ENCODE assay signal across 8 cellular contexts in the genomic region with DNA sequence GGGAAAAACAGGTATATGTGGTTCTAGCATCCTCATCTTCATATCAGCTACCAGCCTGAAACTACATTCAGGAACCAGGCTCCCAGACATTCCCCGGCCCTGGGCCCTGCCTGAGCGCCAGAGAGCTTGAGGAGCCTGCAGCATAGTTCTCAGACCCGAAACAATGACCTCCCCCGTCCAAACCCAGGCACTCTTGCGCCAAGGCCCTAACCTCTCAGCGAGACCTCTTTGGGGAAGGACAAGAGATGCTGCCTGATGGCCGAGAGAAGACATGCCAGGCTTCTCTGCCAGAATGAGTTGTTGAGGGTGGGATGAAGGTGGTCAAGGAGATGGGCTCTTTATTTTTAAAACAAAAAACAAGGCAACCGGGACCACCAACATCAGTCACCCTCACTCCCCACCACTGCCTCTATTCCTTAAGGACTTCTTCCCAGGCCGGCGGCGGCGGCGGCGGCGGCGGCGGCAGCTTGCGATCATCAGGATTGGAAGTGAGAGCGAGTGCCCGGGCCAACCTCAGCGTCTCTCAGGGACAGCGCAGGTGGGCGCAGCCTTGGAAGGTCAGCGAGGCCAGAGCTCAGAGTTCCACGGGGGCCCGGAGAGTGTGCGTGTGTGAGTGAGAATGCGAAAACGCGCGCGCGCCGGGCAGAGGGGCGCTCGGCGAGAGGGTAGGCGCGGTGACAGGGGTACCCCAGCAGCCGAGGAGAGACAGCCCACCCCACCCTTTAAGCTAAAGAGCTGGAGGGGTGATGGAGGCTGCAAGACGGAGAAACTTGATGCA. TPM values are rescaled to one million over a fixed set of nuclear protein-coding genes. Genes with fewer than 3 reads are reported as not detected.
DNase-seq lines count a peak whose midpoint lies in the region; ATAC-seq and TF ChIP-seq lines count a peak whose summit lies in the region.

No MANE protein-coding gene starts in this region.

- no peak for TF ChIP-seq CTCF in Panc1 (IDR thresholded peaks at IDR 0.05)
- TF ChIP-seq CTCF in choroid plexus epithelial cell (conservative IDR thresholded peaks at IDR 0.05; ENCODE audit: low read depth, low read length): no peak
- no peak for TF ChIP-seq CTCF in mesothelial cell of epicardium (IDR thresholded peaks at IDR 0.05; ENCODE audit: unreplicated experiment)

- CTCF ChIA-PET in Panc1 (lab: Charles Lee): no interaction called here

- peaks cover 24% of the 10 kb centered on the region for H3K4me1 Mint-ChIP-seq in mesothelial cell of epicardium

- ATAC-seq in Panc1: peak; percentile 62

- no peaks in the 10 kb centered on the region for H3K9me3 Mint-ChIP-seq in mesothelial cell of epicardium

- H3K36me3 Mint-ChIP-seq in mesothelial cell of epicardium: no peaks in the 10 kb centered on the region

- DNase-seq in G401 (ENCODE audit: low spot score) (peak; percentile 37), Panc1 (ENCODE audit: low read depth, low spot score) (no peak), choroid plexus epithelial cell (ENCODE audit: low read depth) (no peak), mesothelial cell of epicardium (ENCODE audit: low spot score in 2 of 2, unreplicated experiment in 2 of 2) (peak in 1 of 2 experiments; percentile 47), kidney glomerular epithelial cell (lab: John Stamatoyannopoulos, UW) (no peak), NCI-H774 (lab: John Stamatoyannopoulos, UW) (no peak), SHP77 (lab: John Stamatoyannopoulos, UW) (no peak)

- H3K36me3 ChIP-seq in Panc1 (ENCODE audit: control insufficient read depth, insufficient read depth, low read length) (no peaks in the 10 kb centered on the region; the same call in 1 of the 2 replicates), thymus (ENCODE audit: control insufficient read depth, insufficient read depth) (no peaks in the 10 kb centered on the region)

- peaks cover 22% of the 10 kb centered on the region for H3K27me3 Mint-ChIP-seq in mesothelial cell of epicardium (ENCODE audit: low read depth)

- in situ Hi-C loops in G401 (cut with HindIII; ENCODE audit: low sequenced_read_pairs) (no loop called here), Panc1 (cut with HindIII; ENCODE audit: low pct_unique_long_range_greater_than_20kb, low sequenced_read_pairs) (no loop called here)

- H3K27ac Mint-ChIP-seq in mesothelial cell of epicardium: peak overlapping the region; percentile 83

- no peaks in the 10 kb centered on the region for H3K4me1 ChIP-seq in Panc1 (ENCODE audit: control insufficient read depth, insufficient read depth, low read length)
- peaks cover 7% of the 10 kb centered on the region for H3K4me1 ChIP-seq in thymus (ENCODE audit: control insufficient read depth, insufficient read depth, low read length)

- intact Hi-C loops in Panc1 (cut with micrococcal nuclease; ENCODE audit: unreplicated experiment): loop anchor here (2.0 to 10.0 kb wide), 2 partner anchors 361 to 719 kb away; no protein-coding TSS in a partner anchor

- no TSS peak for BruUV-seq in Panc1 (replicated peaks; lab: Mats Ljungman, UMichigan)

- H3K4me3 ChIP-seq in Panc1 (ENCODE audit: low read depth in 2 of 2, low read length in 2 of 2): peak overlapping the region; percentile 50 to 52
- H3K4me3 ChIP-seq in choroid plexus epithelial cell (ENCODE audit: low read depth, low read length): peak overlapping the region; percentile 59
- peak overlapping the region; percentile 73 for H3K4me3 ChIP-seq in thymus (ENCODE audit: low read length)

- H3K27ac ChIP-seq in Panc1 (ENCODE audit: low read length) (no peak overlapping the region), thymus (ENCODE audit: low read depth) (no peak overlapping the region)

- H3K9me3 ChIP-seq in Panc1 (ENCODE audit: control insufficient read depth, insufficient read depth, low read depth, low read length) (no peaks in the 10 kb centered on the region), thymus (ENCODE audit: control insufficient read depth) (no peaks in the 10 kb centered on the region)

- H3K27me3 ChIP-seq in Panc1 (ENCODE audit: control insufficient read depth, insufficient read depth, low read length) (no peaks in the 10 kb centered on the region), thymus (ENCODE audit: control insufficient read depth, insufficient read depth) (no peaks in the 10 kb centered on the region)

- POLR2A ChIA-PET in Panc1 (lab: Charles Lee): no interaction called here

- H3K4me3 Mint-ChIP-seq in mesothelial cell of epicardium: peak overlapping the region; percentile 97

- 2% methylated on average over 41 of the region's 41 CpGs for WGBS in thymus

RNA-seq across cellular contexts. Expression of gene INPP4B, which starts 0.6 kb away (rescaled TPM):
- total RNA-seq in G401 (2014; rRNA removed; shearing (Covaris generic)): 62.1 and 70.7 TPM in 2 replicates
- 4.5 TPM for total RNA-seq in Panc1 (2021; ENCODE audit: unreplicated experiment)
- polyA plus RNA-seq in Panc1 (2012; ENCODE audit: insufficient read length): 1.8 TPM
- 26.1 to 35.4 TPM (median 27.9 TPM) in 3 replicates for total RNA-seq in mesothelial cell of epicardium
- polyA plus RNA-seq in thymus: 2.3 TPM
